Comparison of ENCODE assay signal across 7 cellular contexts in genomic region chr12:96047621-96048211, GRCh38. TPM values are rescaled to one million over a fixed set of nuclear protein-coding genes. Genes with fewer than 3 reads are reported as not detected.
A peak's percentile ranks its signal among the peaks of the same experiment; 100 is the strongest.
DNase-seq lines count a peak whose midpoint lies in the region; ATAC-seq and TF ChIP-seq lines count a peak whose summit lies in the region.

No MANE protein-coding gene starts in this region.

- in situ Hi-C loops in GM23248 (cut with MboI): no loop called here

- H3K27ac ChIP-seq in GM23248 (peak overlapping the region; percentile 42), MM.1S (ENCODE audit: low read length) (peak overlapping the region; percentile 72), esophagus squamous epithelium (peak overlapping the region; percentile 75 to 87 (median 84)), dorsolateral prefrontal cortex (no peak overlapping the region)

- H4K20me1 ChIP-seq in GM23248 (ENCODE audit: insufficient read depth) (no peaks in the 10 kb centered on the region), MM.1S (ENCODE audit: insufficient read depth, low read length) (no peaks in the 10 kb centered on the region)

- H3K9me3 ChIP-seq in GM23248 (ENCODE audit: low read depth) (no peaks in the 10 kb centered on the region), MM.1S (replicated peaks; ENCODE audit: insufficient read depth, low read length) (no peaks in the 10 kb centered on the region), esophagus squamous epithelium (no peaks in the 10 kb centered on the region), skeletal muscle satellite cell (replicated peaks; ENCODE audit: low read length) (no peaks in the 10 kb centered on the region)

- 29 to 32% methylated on average over 3 of the region's 3 CpGs for WGBS in GM23248 (ENCODE audit: low coverage in 1 of 2, low lambda C conversion rate in 2 of 2, missing lambda C conversion rate in 2 of 2), 2 experiments
- WGBS in esophagus squamous epithelium, 2 donors: 9 to 21% methylated on average over 3 of the region's 3 CpGs

- ATAC-seq in GM18498 (IDR thresholded peaks at IDR 0.05; ENCODE audit: unreplicated experiment): peak; percentile 86

- H2AFZ ChIP-seq in GM23248 (peak overlapping the region; percentile 33; the same call in 1 of the 2 replicates), MM.1S (ENCODE audit: low read length) (peak overlapping the region; percentile 61)

- H3K9me2 ChIP-seq in GM23248 (ENCODE audit: insufficient read depth) (no peaks in the 10 kb centered on the region), MM.1S (replicated peaks; ENCODE audit: insufficient read depth, low read length) (no peaks in the 10 kb centered on the region)

- no peak for TF ChIP-seq POLR2A in esophagus squamous epithelium (IDR thresholded peaks at IDR 0.05)

- TF ChIP-seq CTCF in MM.1S (IDR thresholded peaks at IDR 0.05; ENCODE audit: low read length) (no peak), esophagus squamous epithelium (IDR thresholded peaks at IDR 0.05) (no peak), dorsolateral prefrontal cortex (IDR thresholded peaks at IDR 0.05 in 54 of 56, conservative IDR thresholded peaks at IDR 0.05 in 2 of 56; ENCODE audit: low read depth in 1 of 56, partially characterized antibody in 56 of 56) (no peak)

- H3K4me2 ChIP-seq in GM23248 (ENCODE audit: unreplicated experiment): peak overlapping the region; percentile 55
- peak overlapping the region; percentile 68 for H3K4me2 ChIP-seq in MM.1S (ENCODE audit: low read depth, low read length)
- peak overlapping the region; percentile 44 for H3K4me2 ChIP-seq in skeletal muscle satellite cell (ENCODE audit: low read length)

- peaks cover 13% of the 10 kb centered on the region for H3F3A ChIP-seq in GM23248 (ENCODE audit: insufficient read depth)
- peaks cover 7% of the 10 kb centered on the region for H3F3A ChIP-seq in MM.1S (ENCODE audit: insufficient read depth, low read length)

- intact Hi-C loops in esophagus squamous epithelium (cut with DNase I): no loop called here
- intact Hi-C loops in dorsolateral prefrontal cortex (cut with DNase I): no loop called here

- H3K4me1 ChIP-seq in GM23248 (ENCODE audit: insufficient read depth): peaks cover 14% of the 10 kb centered on the region
- peaks cover 25% of the 10 kb centered on the region for H3K4me1 ChIP-seq in MM.1S (ENCODE audit: low read length)
- peaks cover 28 to 44% (median 30%) of the 10 kb centered on the region in 3 donors for H3K4me1 ChIP-seq in esophagus squamous epithelium
- peaks cover 35% of the 10 kb centered on the region for H3K4me1 ChIP-seq in skeletal muscle satellite cell (ENCODE audit: control insufficient read depth, insufficient read depth, low read length)

- H3K9ac ChIP-seq in GM23248 (no peak overlapping the region), MM.1S (ENCODE audit: low read length) (peak overlapping the region; percentile 21; the same call in 1 of the 2 replicates), skeletal muscle satellite cell (ENCODE audit: low read depth, low read length) (no peak overlapping the region)

- DNase-seq in GM23248 (peak; percentile 83), MM.1S (peak; percentile 90), SIG-M5 treated with dmso at 0.1 percent for 504 hours (lab: John Stamatoyannopoulos, UW; ENCODE audit: unreplicated experiment) (peak; percentile 95), esophagus squamous epithelium (lab: John Stamatoyannopoulos, UW) (no peak), dorsolateral prefrontal cortex (no peak)

- H3K27me3 ChIP-seq in GM23248 (replicated peaks; ENCODE audit: insufficient read depth) (no peaks in the 10 kb centered on the region), MM.1S (replicated peaks; ENCODE audit: insufficient read depth, low read length) (no peaks in the 10 kb centered on the region), esophagus squamous epithelium (no peaks in the 10 kb centered on the region), skeletal muscle satellite cell (ENCODE audit: control insufficient read depth, insufficient read depth, low read length) (no peaks in the 10 kb centered on the region), dorsolateral prefrontal cortex (no peaks in the 10 kb centered on the region)

- H3K36me3 ChIP-seq in GM23248 (ENCODE audit: low read depth) (no peaks in the 10 kb centered on the region), MM.1S (replicated peaks; ENCODE audit: insufficient read depth, low read length) (no peaks in the 10 kb centered on the region), esophagus squamous epithelium (no peaks in the 10 kb centered on the region), skeletal muscle satellite cell (ENCODE audit: insufficient read depth, low read length) (no peaks in the 10 kb centered on the region)

- H3K4me3 ChIP-seq in GM23248: peak overlapping the region; percentile 14; the same call in 1 of the 2 replicates
- peak overlapping the region; percentile 5; the same call in 1 of the 2 replicates for H3K4me3 ChIP-seq in MM.1S (ENCODE audit: low read length)
- no peak overlapping the region for H3K4me3 ChIP-seq in esophagus squamous epithelium
- peak overlapping the region; percentile 30 for H3K4me3 ChIP-seq in skeletal muscle satellite cell (ENCODE audit: low read length)
- no peak overlapping the region for H3K4me3 ChIP-seq in dorsolateral prefrontal cortex

- H3K79me2 ChIP-seq in GM23248 (ENCODE audit: insufficient read depth): no peaks in the 10 kb centered on the region
- H3K79me2 ChIP-seq in MM.1S (ENCODE audit: low read length): no peaks in the 10 kb centered on the region

RNA-seq across cellular contexts. Expression of gene LTA4H, which starts 12.3 kb away (rescaled TPM):
- 58.6 and 62.9 TPM in 2 replicates for total RNA-seq in GM23248 (2014; rRNA removed; shearing (Covaris generic))
- 45.2 and 46.2 TPM in 2 replicates for polyA plus RNA-seq in GM23248 (2016; fragmentation: Nextera tagmentation; extraction: Ambion mirVana)
- total RNA-seq in esophagus squamous epithelium (100 to 1,000 TPM; 105 to 235 (median 123) TPM), dorsolateral prefrontal cortex (10 to 100 TPM; 23.3 to 51.5 (median 38.7) TPM)
- 41.9 and 54.5 TPM in 2 replicates for total RNA-seq in skeletal muscle satellite cell (2012; rRNA removed)

RNA-seq across cellular contexts. Expression of gene HAL, which starts 51.6 kb away (rescaled TPM):
- not detected in 2 replicates for total RNA-seq in GM23248 (2014; rRNA removed; shearing (Covaris generic))
- not detected in 2 replicates for polyA plus RNA-seq in GM23248 (2016; fragmentation: Nextera tagmentation; extraction: Ambion mirVana)
- 1 to 10 TPM in 1 of 4 donors, under 1 TPM in 3; 0.21 to 2.2 (median 0.32) TPM for total RNA-seq in esophagus squamous epithelium
- total RNA-seq in skeletal muscle satellite cell (2012; rRNA removed): under 0.01 TPM in 1 of 2 replicates, not detected in the other
- 1 to 10 TPM in 11 of 120 experiments, under 1 TPM in 32, not detected in 77; 0.11 to 2.7 (median 0.59) TPM for total RNA-seq in dorsolateral prefrontal cortex

Comparison
In these comparisons a context has a peak if more than half of its experiments do, and no peak if none do; other contexts are left out.
1. DNase-seq: peak in GM23248 (single experiment), MM.1S (single experiment) and SIG-M5 treated with dmso at 0.1 percent for 504 hours (single experiment); none in esophagus squamous epithelium (single experiment) and dorsolateral prefrontal cortex (0 of 10).
2. H3K27ac ChIP-seq: peak in GM23248 (single experiment), MM.1S (single experiment) and esophagus squamous epithelium (4 of 4); none in dorsolateral prefrontal cortex (0 of 59).
3. H3K4me3 ChIP-seq: peak in GM23248 (single experiment), MM.1S (single experiment) and skeletal muscle satellite cell (single experiment); none in esophagus squamous epithelium (0 of 4) and dorsolateral prefrontal cortex (0 of 59).
4. Peak in every context shown above with its lines, with median percentiles within 50 percentile points of each other: H3K4me2 ChIP-seq.